ENCODE assay signal across 7 cellular contexts in genomic region chr5:134115806-134116175, GRCh38. TPM values are rescaled to one million over a fixed set of nuclear protein-coding genes. Genes with fewer than 3 reads are reported as not detected.
DNase-seq lines count a peak whose midpoint lies in the region; ATAC-seq and TF ChIP-seq lines count a peak whose summit lies in the region.

No MANE protein-coding gene starts in this region.

- TF ChIP-seq POLR2A in esophagus muscularis mucosa (IDR thresholded peaks at IDR 0.05; ENCODE audit: low read depth) (no peak), spleen (IDR thresholded peaks at IDR 0.05) (no peak)

- H3K9me3 ChIP-seq in esophagus muscularis mucosa (no peaks in the 10 kb centered on the region), spleen (no peaks in the 10 kb centered on the region)

- H3K27ac ChIP-seq in esophagus muscularis mucosa (replicated peaks in 1 of 4) (peak overlapping the region in 1 of 4 donors; percentile 61), spleen (peak overlapping the region; percentile 3 to 88 (median 70))

- H3K4me3 ChIP-seq in H7 (ENCODE audit: insufficient read depth, low read depth, low read length) (0 out of 2 replicates have a peak overlapping the region, but pooled peaks have one; percentile 7), esophagus muscularis mucosa (peak overlapping the region in 3 of 4 donors; percentile 59 to 62 (median 61)), spleen (peak overlapping the region; percentile 38 to 91 (median 66))

- no peak for DNase-seq in H7
- peak; percentile 43 for DNase-seq in RPMI7951 (ENCODE audit: low read depth)
- no peak for DNase-seq in esophagus muscularis mucosa (ENCODE audit: extremely low spot score)
- DNase-seq in spleen: no peak
- no peak for DNase-seq in NCI-H345 (lab: John Stamatoyannopoulos, UW)
- DNase-seq in NCI-H2227 treated with DMSO at 0.1 percent for 48 hours (lab: John Stamatoyannopoulos, UW): no peak

- TF ChIP-seq EP300 in esophagus muscularis mucosa (IDR thresholded peaks at IDR 0.05): no peak

- TF ChIP-seq CTCF in esophagus muscularis mucosa (IDR thresholded peaks at IDR 0.05) (no peak), spleen (IDR thresholded peaks at IDR 0.05 in 8 of 11, conservative IDR thresholded peaks at IDR 0.05 in 3 of 11) (no peak)

- H3K4me1 ChIP-seq in esophagus muscularis mucosa: peaks cover 17 to 25% (median 24%) of the 10 kb centered on the region in 4 donors
- peaks cover 10 to 88% (median 43%) of the 10 kb centered on the region in 6 donors for H3K4me1 ChIP-seq in spleen

- ATAC-seq in HG03139 (IDR thresholded peaks at IDR 0.05; ENCODE audit: unreplicated experiment): no peak

- 89% methylated on average over 12 of the region's 13 CpGs for WGBS in esophagus muscularis mucosa
- 45 to 64% (median 59%) methylated on average over 10 to 13 of the region's 13 CpGs for WGBS in spleen, 5 donors

- peaks cover 6% of the 10 kb centered on the region for H3K36me3 ChIP-seq in H7 (replicated peaks; ENCODE audit: control insufficient read depth, insufficient read depth, low read length)
- H3K36me3 ChIP-seq in esophagus muscularis mucosa: no peaks in the 10 kb centered on the region
- H3K36me3 ChIP-seq in spleen: peaks cover 0 to 13% (median 0%) of the 10 kb centered on the region in 6 donors

- H3K27me3 ChIP-seq in H7 (ENCODE audit: control insufficient read depth, insufficient read depth, low read length): peaks cover 27% of the 10 kb centered on the region
- H3K27me3 ChIP-seq in esophagus muscularis mucosa: peaks cover 0 to 30% (median 13%) of the 10 kb centered on the region in 4 donors
- H3K27me3 ChIP-seq in spleen (replicated peaks in 1 of 7): peaks cover 0 to 43% (median 17%) of the 10 kb centered on the region in 7 donors

- intact Hi-C loops in esophagus muscularis mucosa (cut with DNase I): no loop called here
- intact Hi-C loops in spleen (cut with DNase I; ENCODE audit: low total_unique reads): no loop called here

RNA-seq across cellular contexts. Expression of gene TCF7, which starts 1.3 kb away (rescaled TPM):
- 2.4 and 3.7 TPM in 2 replicates for total RNA-seq in H7 (2014; rRNA removed; shearing (Covaris generic))
- total RNA-seq in RPMI7951 (2014; rRNA removed; shearing (Covaris generic)): 9.1 and 12.3 TPM in 2 replicates
- total RNA-seq in esophagus muscularis mucosa (1 to 10 TPM in 3 of 4 donors, under 1 TPM in 1; 0.99 to 2.1 (median 1.5) TPM), spleen (10 to 100 TPM; 29.0 to 88.3 (median 53.7) TPM)
- 10 to 100 TPM; 13.7 to 24.3 (median 18.1) TPM for polyA plus RNA-seq in spleen

Comparison
In these comparisons a context has a peak if more than half of its experiments do, and no peak if none do; other contexts are left out.
1. H3K4me3 ChIP-seq: peak in every context shown above with its lines; median percentile 66 in spleen; 61 in esophagus muscularis mucosa; 7 in H7.